ENCODE assay signal across 18 cellular contexts in the genomic region with DNA sequence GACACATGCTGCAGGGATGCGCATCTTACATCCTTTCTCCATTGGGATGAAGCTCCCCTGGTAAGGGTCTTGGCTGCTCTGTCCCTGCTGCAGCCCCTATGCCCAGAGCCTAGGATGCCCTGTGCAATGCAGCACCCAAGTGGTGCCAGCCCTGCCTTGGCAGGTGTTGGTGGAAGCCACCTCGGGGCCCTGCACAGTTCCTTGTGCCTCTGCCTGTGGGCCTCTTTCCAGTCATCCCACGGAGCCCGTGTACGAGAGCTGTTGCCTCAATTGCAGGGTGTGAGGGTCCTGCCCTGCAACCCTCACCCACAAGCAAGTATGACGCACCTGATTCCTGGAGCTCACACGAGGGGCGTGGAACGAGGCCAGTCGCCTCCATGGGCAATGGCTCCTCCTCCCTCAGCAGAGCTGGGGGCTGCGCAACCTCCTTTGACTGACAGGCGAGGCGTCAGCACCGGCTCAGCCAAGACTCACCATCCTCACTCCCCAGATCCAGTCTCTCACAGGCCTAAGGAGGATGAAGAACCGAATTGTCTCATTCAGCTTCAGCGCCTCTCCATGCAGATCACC.
DNase-seq lines count a peak whose midpoint lies in the region; ATAC-seq and TF ChIP-seq lines count a peak whose summit lies in the region.
"Had no signal": no experiment of that assay in that cellular context is flagged by ENCODE, and none has a peak within 500 bp of the region (broad histone marks: within the 10 kb centered on the region; RNA-seq: fewer than 3 reads in every experiment).

No MANE protein-coding gene starts in this region.

- H2BK15ac ChIP-seq in H9 (ENCODE audit: low read depth, low read length) (no peak overlapping the region), neuronal stem cell (ENCODE audit: low read length) (no peak overlapping the region)

- H3K56ac ChIP-seq in H9 (ENCODE audit: insufficient read length, low read depth, low read length) = no peak overlapping the region

- H3K4ac ChIP-seq in H9 (ENCODE audit: low read depth, low read length) (no peak overlapping the region), neuronal stem cell (ENCODE audit: low read length) (no peak overlapping the region)

- H3K27me3 Mint-ChIP-seq in H9 (ENCODE audit: low read depth) = peaks cover 7% of the 10 kb centered on the region
- peaks cover 60% of the 10 kb centered on the region for H3K27me3 Mint-ChIP-seq in chondrocyte (ENCODE audit: low read depth)
- peaks cover 23% of the 10 kb centered on the region for H3K27me3 Mint-ChIP-seq in osteocyte (ENCODE audit: unreplicated experiment)

- no peaks in the 10 kb centered on the region for H3K23me2 ChIP-seq in H9 (ENCODE audit: insufficient read length, low read depth, low read length, poor library complexity, severe bottlenecking)

- H4K20me1 ChIP-seq in H9 (ENCODE audit: control insufficient read depth, insufficient read depth, insufficient read length) = no peaks in the 10 kb centered on the region
- H4K20me1 ChIP-seq: BLaER1 had no signal

- no peaks in the 10 kb centered on the region for H3K36me3 ChIP-seq in H7 (replicated peaks; ENCODE audit: control insufficient read depth, insufficient read depth, low read length)
- H3K36me3 ChIP-seq in neuronal stem cell (replicated peaks in 1 of 2; ENCODE audit: control insufficient read depth in 2 of 2, insufficient read depth in 2 of 2, low read length in 2 of 2) = no peaks in the 10 kb centered on the region
- H3K36me3 ChIP-seq: BLaER1 had no signal

- H4K91ac ChIP-seq in H9 (ENCODE audit: insufficient read length, low read depth, low read length) = no peak overlapping the region
- no peak overlapping the region for H4K91ac ChIP-seq in neuronal stem cell (ENCODE audit: low read depth, low read length, poor library complexity)

- H3K14ac ChIP-seq in H9 (ENCODE audit: insufficient read depth, low read length) = peak overlapping the region; percentile 17; the same call in 1 of the 2 replicates
- H3K14ac ChIP-seq in neuronal stem cell (ENCODE audit: low read length) = peak overlapping the region; percentile 75

- H3K36me3 Mint-ChIP-seq in H9 (ENCODE audit: insufficient read depth in 1 of 3, low read depth in 3 of 3) (no peaks in the 10 kb centered on the region), chondrocyte (ENCODE audit: low read depth) (no peaks in the 10 kb centered on the region), osteocyte (ENCODE audit: unreplicated experiment) (no peaks in the 10 kb centered on the region)
- H3K36me3 Mint-ChIP-seq: CD8-positive, alpha-beta memory T cell had no signal

- H3K4me2 ChIP-seq in H9 (ENCODE audit: insufficient read depth, insufficient read length, low read length) (no peak overlapping the region), neuronal stem cell (ENCODE audit: insufficient read depth, low read length, poor library complexity, severe bottlenecking) (no peak overlapping the region)
- H3K4me2 ChIP-seq: A549, BLaER1 had no signal

- H3K4me1 ChIP-seq in H9 (ENCODE audit: insufficient read depth, low read length) = no peaks in the 10 kb centered on the region
- H3K4me1 ChIP-seq in neuronal stem cell (ENCODE audit: control insufficient read depth in 2 of 2, insufficient read depth in 1 of 2, low read depth in 1 of 2, low read length in 2 of 2) = peaks cover 3 to 4% of the 10 kb centered on the region in 2 donors
- H3K4me1 ChIP-seq: A549, Caco-2 had no signal

- DNase-seq in H7 = peak; percentile 36
- no peak for DNase-seq in H9
- peak; percentile 68 for DNase-seq in chondrocyte (ENCODE audit: low spot score)
- DNase-seq in neuronal stem cell (ENCODE audit: low spot score) = no peak
- DNase-seq in NCI-H187 treated with DMSO at 0.1 percent for 48 hours (lab: John Stamatoyannopoulos, UW) = no peak
- no peak for DNase-seq in osteocyte (ENCODE audit: extremely low spot score, unreplicated experiment)
- no peak for DNase-seq in NCI-H774 (lab: John Stamatoyannopoulos, UW)
- DNase-seq: AML-193; Caco-2; CD8-positive, alpha-beta memory T cell; DND-41; GDM1; GOT3; HCEC 1CT had no signal

- H2BK120ac ChIP-seq in H9 (ENCODE audit: low read depth, low read length, poor library complexity, severe bottlenecking) (no peak overlapping the region), neuronal stem cell (ENCODE audit: low read depth, low read length) (no peak overlapping the region)

- no peak for TF ChIP-seq CTCF in H9 (conservative IDR thresholded peaks at IDR 0.05)
- no peak for TF ChIP-seq CTCF in chondrocyte (IDR thresholded peaks at IDR 0.05)
- TF ChIP-seq CTCF in osteocyte (IDR thresholded peaks at IDR 0.05) = no peak

- H2BK5ac ChIP-seq in H9 (ENCODE audit: insufficient read length, low read length) = no peak overlapping the region
- no peak overlapping the region for H2BK5ac ChIP-seq in neuronal stem cell (ENCODE audit: low read length)

- H3K79me1 ChIP-seq in H9 (ENCODE audit: insufficient read depth, low read depth, low read length, poor library complexity, severe bottlenecking) = no peaks in the 10 kb centered on the region
- H3K79me1 ChIP-seq in neuronal stem cell (ENCODE audit: low read depth, low read length) = peaks cover 2% of the 10 kb centered on the region

- H3K4me1 Mint-ChIP-seq in H9 (peaks cover 6% of the 10 kb centered on the region in 2 experiments; a peak in 2 of 4 replicates), chondrocyte (ENCODE audit: low read depth) (no peaks in the 10 kb centered on the region), osteocyte (ENCODE audit: unreplicated experiment) (no peaks in the 10 kb centered on the region)
- H3K4me1 Mint-ChIP-seq: CD8-positive, alpha-beta memory T cell had no signal

- no peak overlapping the region for H4K5ac ChIP-seq in H9 (ENCODE audit: insufficient read length, low read depth, low read length)

- no peak overlapping the region for H2AK5ac ChIP-seq in H9 (ENCODE audit: insufficient read length, low read length)
- H2AK5ac ChIP-seq in neuronal stem cell (ENCODE audit: low read depth, low read length) = peak overlapping the region; percentile 94

- H2AFZ ChIP-seq in H9 (ENCODE audit: low read length) = no peak overlapping the region
- H2AFZ ChIP-seq in neuronal stem cell (ENCODE audit: low read length) = no peak overlapping the region

- no CpG with 5 or more reads among the region's 16 CpGs for WGBS in H9 (ENCODE audit: extremely low coverage, insufficient read length, low lambda C conversion rate)
- WGBS in neuronal stem cell (ENCODE audit: extremely low coverage in 2 of 2, insufficient read length in 2 of 2, insufficient replicate concordance in 1 of 2), 2 donors = no CpG with 5 or more reads among the region's 16 CpGs

- H3K9me3 Mint-ChIP-seq in H9 (no peaks in the 10 kb centered on the region), chondrocyte (ENCODE audit: low read depth) (no peaks in the 10 kb centered on the region), osteocyte (ENCODE audit: unreplicated experiment) (no peaks in the 10 kb centered on the region)
- H3K9me3 Mint-ChIP-seq: CD8-positive, alpha-beta memory T cell had no signal

- no peak overlapping the region for H2BK12ac ChIP-seq in H9 (ENCODE audit: insufficient read length, low read depth, low read length)
- H2BK12ac ChIP-seq in neuronal stem cell (ENCODE audit: low read length) = no peak overlapping the region

- H3K79me2 ChIP-seq in H9 (ENCODE audit: insufficient read depth, low read length) = no peaks in the 10 kb centered on the region

- no peaks in the 10 kb centered on the region for H3K27me3 ChIP-seq in H7 (ENCODE audit: control insufficient read depth, insufficient read depth, low read length)
- H3K27me3 ChIP-seq in H9 (ENCODE audit: insufficient read depth, low read length) = no peaks in the 10 kb centered on the region
- H3K27me3 ChIP-seq in neuronal stem cell (ENCODE audit: control insufficient read depth in 3 of 3, insufficient read depth in 3 of 3, low read depth in 1 of 3, low read length in 3 of 3) = peaks cover 0 to 6% (median 2%) of the 10 kb centered on the region in 3 experiments
- H3K27me3 ChIP-seq: BLaER1 had no signal

- H4K8ac ChIP-seq in H9 (replicated peaks; ENCODE audit: insufficient read length, low read depth, low read length) (no peak overlapping the region), neuronal stem cell (ENCODE audit: low read depth, low read length) (no peak overlapping the region)

- no peak overlapping the region for H3K27ac Mint-ChIP-seq in H9
- H3K27ac Mint-ChIP-seq in chondrocyte (ENCODE audit: unreplicated experiment) = no peak overlapping the region
- H3K27ac Mint-ChIP-seq in osteocyte (ENCODE audit: unreplicated experiment) = no peak overlapping the region

- H3K27ac ChIP-seq in H9 (ENCODE audit: insufficient read length, low read depth, low read length) = no peak overlapping the region
- H3K27ac ChIP-seq in neuronal stem cell (replicated peaks; ENCODE audit: low read length) = no peak overlapping the region
- H3K27ac ChIP-seq: A549, BLaER1, HL-60 had no signal

- no peak overlapping the region for H3K9ac ChIP-seq in H9 (ENCODE audit: extremely low read depth, insufficient read length, low read length)
- H3K9ac ChIP-seq in neuronal stem cell (ENCODE audit: low read depth, low read length, poor library complexity) = no peak overlapping the region
- H3K9ac ChIP-seq: BLaER1 had no signal

- H3K9me3 ChIP-seq in H9 (ENCODE audit: control insufficient read depth, low read depth, low read length) (no peaks in the 10 kb centered on the region), neuronal stem cell (replicated peaks in 1 of 2; ENCODE audit: control insufficient read depth in 2 of 2, insufficient read depth in 1 of 2, low read depth in 1 of 2, low read length in 2 of 2) (peaks cover 0 to 3% of the 10 kb centered on the region in 2 donors)
- H3K9me3 ChIP-seq: A549, BLaER1, Caco-2 had no signal

- H3K4me3 ChIP-seq in H7 (ENCODE audit: insufficient read depth, low read depth, low read length) (no peak overlapping the region), neuronal stem cell (ENCODE audit: low read length in 2 of 2) (no peak overlapping the region)
- H3K4me3 ChIP-seq: A549, BLaER1 had no signal

- H3K23ac ChIP-seq in H9 (ENCODE audit: insufficient read length, low read depth, low read length) (no peak overlapping the region), neuronal stem cell (ENCODE audit: low read depth, low read length, poor library complexity) (no peak overlapping the region)

- H3T11ph ChIP-seq in H9 (ENCODE audit: low read length) = no peak overlapping the region

- H2BK20ac ChIP-seq in H9 (ENCODE audit: low read depth, low read length, poor library complexity, severe bottlenecking) = no peak overlapping the region

- no peak for ATAC-seq in HG02759 (IDR thresholded peaks at IDR 0.05; ENCODE audit: unreplicated experiment)
- ATAC-seq: A549 had no signal

- no peak overlapping the region for H3K4me3 Mint-ChIP-seq in H9
- no peak overlapping the region for H3K4me3 Mint-ChIP-seq in chondrocyte (ENCODE audit: unreplicated experiment)
- H3K4me3 Mint-ChIP-seq in osteocyte (ENCODE audit: unreplicated experiment) = no peak overlapping the region
- H3K4me3 Mint-ChIP-seq: CD8-positive, alpha-beta memory T cell had no signal

- H3K18ac ChIP-seq in H9 (ENCODE audit: insufficient read length, low read depth, low read length) (no peak overlapping the region), neuronal stem cell (ENCODE audit: low read length) (peak overlapping the region; percentile 60)

Comparison
In these comparisons a context has a peak if more than half of its experiments do, and no peak if none do; other contexts are left out.
1. DNase-seq: peak in H7 (single experiment) and chondrocyte (single experiment); none in H9 (single experiment), neuronal stem cell (single experiment), NCI-H187 treated with DMSO at 0.1 percent for 48 hours (single experiment), osteocyte (single experiment) and NCI-H774 (single experiment).